33 cellular contexts compared by ENCODE assay signal in the genomic region with DNA sequence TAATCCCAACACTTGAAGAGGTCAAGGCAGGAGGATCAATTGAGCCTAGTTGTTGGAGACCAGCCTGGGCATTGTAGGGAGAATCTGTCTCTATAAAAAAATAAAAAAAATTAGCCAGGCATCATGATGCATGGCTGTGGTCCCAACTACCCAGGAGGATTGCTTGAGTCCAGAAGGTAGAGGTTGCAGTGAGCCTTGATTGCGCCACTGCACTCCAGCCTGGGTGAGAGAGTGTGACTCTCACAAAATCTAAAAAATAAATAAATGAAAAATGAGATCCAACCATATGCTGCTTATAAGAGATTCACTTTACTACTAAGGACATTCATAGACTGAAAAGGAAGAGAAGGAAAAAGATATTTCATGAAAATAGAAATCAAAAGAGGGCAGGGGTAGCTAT.
"Had no signal": no experiment of that assay in that cellular context is flagged by ENCODE, and none has a peak within 500 bp of the region (broad histone marks: within the 10 kb centered on the region; RNA-seq: fewer than 3 reads in every experiment).

No MANE protein-coding gene starts in this region.

- H3K4me1 Mint-ChIP-seq: immature natural killer cell; mesothelial cell of epicardium; naive B cell; nephron progenitor cell; neural progenitor cell; stimulated activated naive B cell treated with anti-CD40 and anti-IgM and Interleukin-4, amounts not matched to agents 10 μg/mL and 1 μg/mL and 100 μg/mL, for 72 hours had no signal

- H3K27ac ChIP-seq: left lung, neural progenitor cell, pancreas, prostate gland, skin epidermis, stomach, testis, thyroid gland, transverse colon, upper lobe of left lung, vagina had no signal

- H3K27me3 Mint-ChIP-seq: naive B cell; stimulated activated naive B cell treated with anti-CD40 and anti-IgM and Interleukin-4, amounts not matched to agents 10 μg/mL and 1 μg/mL and 100 μg/mL, for 72 hours had no signal

- H3K4me1 ChIP-seq: neural progenitor cell, pancreas, prostate gland, stomach, testis, thyroid gland, upper lobe of left lung had no signal

- H3K9me3 ChIP-seq: left lung, neutrophil, pancreas, prostate gland, stomach, testis, thyroid gland, transverse colon, upper lobe of left lung, vagina had no signal

- DNase-seq: hypothalamus; immature natural killer cell; kidney; left colon; left lung; mesendoderm; naive B cell; natural killer cell; nephron progenitor cell; occipital lobe; pancreas; posterior cingulate gyrus; retina; right cardiac atrium; stimulated activated CD4-positive, alpha-beta T cell treated with anti-CD3 and anti-CD28 coated beads, Interleukin-12 subunit alpha, Interleukin-12 subunit beta, amount 100 ng/mL, for 4 hours; stimulated activated CD4-positive, alpha-beta T cell treated with anti-CD3 and anti-CD28 coated beads, Interleukin-15, amount 100 ng/mL, for 24 hours; stimulated activated CD4-positive, alpha-beta T cell treated with anti-CD3 and anti-CD28 coated beads, Interleukin-2, amount 100 ng/mL, for 24 hours; stimulated activated CD4-positive, alpha-beta T cell treated with anti-CD3 and anti-CD28 coated beads, Interleukin-4, amount 100 ng/mL, for 1 hour; stimulated activated naive B cell treated with anti-CD40 and anti-IgM and Interleukin-4, amounts not matched to agents 10 μg/mL and 1 μg/mL and 100 μg/mL, for 72 hours; stimulated activated naive CD8-positive, alpha-beta T cell treated with anti-CD3 and anti-CD28 coated beads, Interleukin-15, Interleukin-2, amounts not matched to agents 100 U/mL and 50 U/mL, for 24 hours; stomach; testis; thyroid gland; transverse colon; upper lobe of left lung had no signal

- H3K4me3 Mint-ChIP-seq: immature natural killer cell; mesothelial cell of epicardium; naive B cell; natural killer cell; nephron progenitor cell; neural progenitor cell; stimulated activated naive B cell treated with anti-CD40 and anti-IgM and Interleukin-4, amounts not matched to agents 10 μg/mL and 1 μg/mL and 100 μg/mL, for 72 hours had no signal

- ATAC-seq: left colon; left lung; natural killer cell; pancreas; right cardiac atrium; sciatic nerve; stimulated activated naive B cell treated with anti-CD40 and anti-IgM and Interleukin-4, amounts not matched to agents 10 μg/mL and 1 μg/mL and 100 μg/mL, for 72 hours; stimulated activated naive CD8-positive, alpha-beta T cell treated with anti-CD3 and anti-CD28 coated beads, Interleukin-15, Interleukin-2, amounts not matched to agents 100 U/mL and 50 U/mL, for 24 hours had no signal

- H3K36me3 ChIP-seq: pancreas, prostate gland, vagina had no signal

- H3K27ac Mint-ChIP-seq: immature natural killer cell; mesothelial cell of epicardium; naive B cell; nephron progenitor cell; neural progenitor cell; stimulated activated naive B cell treated with anti-CD40 and anti-IgM and Interleukin-4, amounts not matched to agents 10 μg/mL and 1 μg/mL and 100 μg/mL, for 72 hours had no signal

- H3K9me3 Mint-ChIP-seq: immature natural killer cell; naive B cell; natural killer cell; neural progenitor cell; stimulated activated naive B cell treated with anti-CD40 and anti-IgM and Interleukin-4, amounts not matched to agents 10 μg/mL and 1 μg/mL and 100 μg/mL, for 72 hours had no signal

- H3K4me3 ChIP-seq: left lung, lung, neural progenitor cell, pancreas, prostate gland, skin epidermis, stomach, testis, thyroid gland, transverse colon, upper lobe of left lung, vagina had no signal

- H3K9ac ChIP-seq: neural progenitor cell had no signal

- H3K36me3 Mint-ChIP-seq: natural killer cell had no signal

- H3K27me3 ChIP-seq: left lung, neural progenitor cell, neutrophil, pancreas, stomach, testis, thyroid gland, transverse colon, upper lobe of left lung, vagina had no signal
